ENCODE assay signal across 11 cellular contexts in the genomic region with DNA sequence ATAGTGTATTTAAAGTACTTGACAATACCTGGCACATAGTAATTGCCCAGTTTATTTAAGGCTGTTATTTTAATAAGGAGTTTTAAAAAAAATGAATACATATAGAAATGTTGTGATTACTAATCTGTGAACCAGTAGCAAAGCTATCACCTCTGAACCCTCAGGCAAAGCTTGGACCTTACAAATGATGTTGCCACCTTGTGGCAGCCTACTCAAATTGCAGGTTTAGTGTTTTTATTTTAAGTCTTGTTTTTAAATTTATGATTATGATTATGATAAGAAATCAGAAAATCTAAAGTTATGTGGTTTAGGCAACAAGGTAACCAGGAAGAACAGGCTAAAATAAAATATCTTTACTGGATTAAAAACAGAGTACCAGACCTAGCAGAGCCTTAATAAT. TPM values are rescaled to one million over a fixed set of nuclear protein-coding genes. Genes with fewer than 3 reads are reported as not detected.
DNase-seq lines count a peak whose midpoint lies in the region; ATAC-seq and TF ChIP-seq lines count a peak whose summit lies in the region.
"Had no signal": no experiment of that assay in that cellular context is flagged by ENCODE, and none has a peak within 500 bp of the region (broad histone marks: within the 10 kb centered on the region; RNA-seq: fewer than 3 reads in every experiment).

No MANE protein-coding gene starts in this region.

- in situ Hi-C loops in KBM-7 (cut with MboI; ENCODE audit: low pct_unique_long_range_greater_than_20kb, low sequenced_read_pairs) (no loop called here), gastrocnemius medialis (cut with MboI; ENCODE audit: low sequenced_read_pairs in 4 of 4) (no loop called here)

- H3K9me3 ChIP-seq in WERI-Rb-1 (ENCODE audit: severe bottlenecking) (peaks cover 9% of the 10 kb centered on the region), gastrocnemius medialis (no peaks in the 10 kb centered on the region)

- H3K9me3 Mint-ChIP-seq in mesothelial cell of epicardium: peaks cover 9% of the 10 kb centered on the region
- H3K9me3 Mint-ChIP-seq: natural killer cell had no signal

- DNase-seq in ELR (ENCODE audit: low read depth) (peak; percentile 43), KBM-7 (peak; percentile 41), WERI-Rb-1 (no peak), mesothelial cell of epicardium (ENCODE audit: low spot score in 2 of 2, unreplicated experiment in 2 of 2) (no peak), GF-D8 (lab: John Stamatoyannopoulos, UW) (no peak), NCI-H2171 treated with DMSO at 0.1 percent for 48 hours (lab: John Stamatoyannopoulos, UW) (no peak), putamen (ENCODE audit: low spot score) (no peak), gastrocnemius medialis (no peak)
- DNase-seq: activated CD8-positive, alpha-beta memory T cell treated with anti-CD3 and anti-CD28 coated beads, Interleukin-2, amount 50 U/mL, for 4 hours; natural killer cell; NCI-H1417 had no signal

- no peak for ATAC-seq in gastrocnemius medialis
- ATAC-seq: natural killer cell had no signal

- peaks cover 27 to 32% of the 10 kb centered on the region in 2 donors for H3K4me1 ChIP-seq in gastrocnemius medialis

- 0 out of 2 replicates have a peak, but pooled peaks have one; percentile 5 for TF ChIP-seq CTCF in WERI-Rb-1 (IDR thresholded peaks at IDR 0.05; ENCODE audit: low read depth, low read length)
- TF ChIP-seq CTCF in mesothelial cell of epicardium (IDR thresholded peaks at IDR 0.05; ENCODE audit: unreplicated experiment): peak; percentile 57
- peak in 2 of 5 experiments; percentile 21 to 39 for TF ChIP-seq CTCF in gastrocnemius medialis (IDR thresholded peaks at IDR 0.05 in 4 of 5, conservative IDR thresholded peaks at IDR 0.05 in 1 of 5)

- intact Hi-C loops in gastrocnemius medialis (cut with DNase I; ENCODE audit: low total_unique reads): no loop called here

- H3K4me1 Mint-ChIP-seq in mesothelial cell of epicardium: no peaks in the 10 kb centered on the region
- H3K4me1 Mint-ChIP-seq: natural killer cell had no signal

- no peak overlapping the region for H3K27ac Mint-ChIP-seq in mesothelial cell of epicardium
- H3K27ac Mint-ChIP-seq: natural killer cell had no signal

- no peaks in the 10 kb centered on the region for H3K27me3 Mint-ChIP-seq in mesothelial cell of epicardium (ENCODE audit: low read depth)

- no peaks in the 10 kb centered on the region for H3K36me3 Mint-ChIP-seq in mesothelial cell of epicardium
- H3K36me3 Mint-ChIP-seq: natural killer cell had no signal

- H3K4me3 Mint-ChIP-seq in mesothelial cell of epicardium: no peak overlapping the region
- H3K4me3 Mint-ChIP-seq: natural killer cell had no signal

- H3K27ac ChIP-seq in WERI-Rb-1 (no peak overlapping the region), gastrocnemius medialis (no peak overlapping the region)

- H3K36me3 ChIP-seq in WERI-Rb-1 (no peaks in the 10 kb centered on the region), gastrocnemius medialis (no peaks in the 10 kb centered on the region)

- no peak overlapping the region for H3K4me3 ChIP-seq in WERI-Rb-1 (ENCODE audit: low read depth, low read length)
- H3K4me3 ChIP-seq in gastrocnemius medialis: no peak overlapping the region

- TF ChIP-seq POLR2A in gastrocnemius medialis (IDR thresholded peaks at IDR 0.05): no peak

- H3K27me3 ChIP-seq in WERI-Rb-1 (ENCODE audit: insufficient read depth, low read depth, severe bottlenecking) (no peaks in the 10 kb centered on the region), gastrocnemius medialis (no peaks in the 10 kb centered on the region)

RNA-seq across cellular contexts. Expression of a gene that starts 35.8 kb away (rescaled TPM):
- 0.99 to 1.3 TPM (median 1.00 TPM) in 3 replicates for total RNA-seq in mesothelial cell of epicardium
- total RNA-seq in gastrocnemius medialis: 1 to 10 TPM; 3.9 to 6.8 (median 4.8) TPM

Comparison
In these comparisons a context has a peak if more than half of its experiments do, and no peak if none do; other contexts are left out.
1. DNase-seq: peak in ELR (single experiment) and KBM-7 (single experiment); none in WERI-Rb-1 (single experiment), mesothelial cell of epicardium (0 of 2), GF-D8 (single experiment), NCI-H2171 treated with DMSO at 0.1 percent for 48 hours (single experiment), putamen (single experiment) and gastrocnemius medialis (0 of 2).